Comparison of ENCODE assay signal across 8 cellular contexts in genomic region chr22:29388759-29389090, GRCh38. TPM values are rescaled to one million over a fixed set of nuclear protein-coding genes. Genes with fewer than 3 reads are reported as not detected.
DNase-seq lines count a peak whose midpoint lies in the region; ATAC-seq, FAIRE-seq and TF ChIP-seq lines count a peak whose summit lies in the region.

No MANE protein-coding gene starts in this region.

- H3K4me1 Mint-ChIP-seq in CD4-positive, alpha-beta memory T cell: peaks cover 26 to 52% (median 39%) of the 10 kb centered on the region in 4 donors
- peaks cover 7% of the 10 kb centered on the region for H3K4me1 Mint-ChIP-seq in astrocyte (ENCODE audit: low read depth, unreplicated experiment)

- peak overlapping the region; percentile 82 for H3K9ac ChIP-seq in astrocyte (ENCODE audit: low read length)

- H3K36me3 Mint-ChIP-seq in CD4-positive, alpha-beta memory T cell: peaks cover 0 to 9% of the 10 kb centered on the region in 2 donors
- H3K36me3 Mint-ChIP-seq in astrocyte (ENCODE audit: low read depth, unreplicated experiment): peaks cover 2% of the 10 kb centered on the region

- no peaks in the 10 kb centered on the region for H3K27me3 Mint-ChIP-seq in CD4-positive, alpha-beta memory T cell
- no peaks in the 10 kb centered on the region for H3K27me3 Mint-ChIP-seq in astrocyte (ENCODE audit: low read depth, unreplicated experiment)

- H3K9me3 Mint-ChIP-seq in CD4-positive, alpha-beta memory T cell: no peaks in the 10 kb centered on the region
- no peaks in the 10 kb centered on the region for H3K9me3 Mint-ChIP-seq in astrocyte (ENCODE audit: unreplicated experiment)

- no peaks in the 10 kb centered on the region for H3K36me3 ChIP-seq in CD4-positive, alpha-beta memory T cell (ENCODE audit: insufficient read depth, low read length)
- H3K36me3 ChIP-seq in astrocyte (ENCODE audit: insufficient read depth, low read length) (peaks cover 4% of the 10 kb centered on the region), lung (ENCODE audit: control insufficient read depth in 2 of 2, insufficient read depth in 2 of 2, low read length in 2 of 2) (no peaks in the 10 kb centered on the region), aorta (ENCODE audit: control insufficient read depth in 1 of 2, insufficient read depth in 2 of 2, low read length in 1 of 2) (no peaks in the 10 kb centered on the region)

- CTCF ChIA-PET in CD4-positive, alpha-beta memory T cell (lab: Charles Lee; ENCODE audit: partially characterized antibody): interaction anchor here (0.7 to 2.7 kb wide), 4 partner anchors 9 to 165 kb away, joined by 3 to 8 read pairs (median 4); partner anchors contain the start of gene THOC5

- H3K27ac ChIP-seq in CD4-positive, alpha-beta memory T cell (ENCODE audit: low read depth, low read length): peak overlapping the region; percentile 86
- H3K27ac ChIP-seq in astrocyte (ENCODE audit: low read depth, low read length): no peak overlapping the region
- peak overlapping the region; percentile 74 to 83 for H3K27ac ChIP-seq in lung (ENCODE audit: low read depth in 1 of 2, low read length in 1 of 2)
- H3K27ac ChIP-seq in aorta (ENCODE audit: low read depth in 1 of 2, low read length in 2 of 2): no peak overlapping the region

- H2AFZ ChIP-seq in astrocyte (ENCODE audit: low read depth, low read length): peak overlapping the region; percentile 96

- peak overlapping the region; percentile 93 for H3K4me2 ChIP-seq in astrocyte (ENCODE audit: low read length)

- peaks cover 42% of the 10 kb centered on the region for H3K79me2 ChIP-seq in astrocyte (ENCODE audit: insufficient read depth, low read length)

- TF ChIP-seq CTCF in astrocyte (IDR thresholded peaks at IDR 0.05; ENCODE audit: insufficient read depth, low read depth, low read length) (no peak), lung (IDR thresholded peaks at IDR 0.05; ENCODE audit: control extremely low read depth, extremely low read depth) (no peak)

- intact Hi-C loops in CD4-positive, alpha-beta memory T cell (cut with micrococcal nuclease): loop anchor here (2.0 to 10.0 kb wide), 4 partner anchors 26 to 1474 kb away; partner anchors contain the start of genes PITPNB and THOC5
- intact Hi-C loops in aorta (cut with DNase I): loop anchor here in 1 of 2 donors (5.0 kb wide), 1 partner anchor 76 kb away; no protein-coding TSS in a partner anchor

- H3K27me3 ChIP-seq in CD4-positive, alpha-beta memory T cell (ENCODE audit: insufficient read depth, low read length): no peaks in the 10 kb centered on the region
- no peaks in the 10 kb centered on the region for H3K27me3 ChIP-seq in astrocyte (ENCODE audit: insufficient read depth, low read length)
- no peaks in the 10 kb centered on the region for H3K27me3 ChIP-seq in lung (ENCODE audit: control insufficient read depth, insufficient read depth)
- H3K27me3 ChIP-seq in aorta (ENCODE audit: control insufficient read depth in 1 of 2, insufficient read depth in 2 of 2, low read length in 1 of 2): no peaks in the 10 kb centered on the region

- peak in 1 of 5 donors; percentile 24 for DNase-seq in CD4-positive, alpha-beta memory T cell
- DNase-seq in astrocyte (ENCODE audit: low read depth) (no peak), lung (ENCODE audit: low spot score) (no peak), aorta (no peak), NCI-H2029 (lab: John Stamatoyannopoulos, UW) (no peak), DMS 273 (lab: John Stamatoyannopoulos, UW; ENCODE audit: unreplicated experiment) (no peak)

- ATAC-seq in HG02840 (IDR thresholded peaks at IDR 0.05; ENCODE audit: low FRiP score, unreplicated experiment): peak; percentile 9
- no peak for ATAC-seq in lung (ENCODE audit: insufficient read depth, low FRiP score)
- ATAC-seq in aorta (ENCODE audit: low FRiP score): no peak
- ATAC-seq in HG02981 (IDR thresholded peaks at IDR 0.05; ENCODE audit: unreplicated experiment): no peak

- H4K20me1 ChIP-seq in astrocyte (ENCODE audit: insufficient read depth, low read length): peaks cover 31% of the 10 kb centered on the region

- no peaks in the 10 kb centered on the region for H3K9me3 ChIP-seq in CD4-positive, alpha-beta memory T cell (ENCODE audit: control insufficient read depth in 1 of 2, low read length in 2 of 2)
- H3K9me3 ChIP-seq in astrocyte (ENCODE audit: insufficient read depth, low read depth, low read length) (no peaks in the 10 kb centered on the region), lung (ENCODE audit: control insufficient read depth in 2 of 2, insufficient read depth in 1 of 2, low read length in 1 of 2) (no peaks in the 10 kb centered on the region), aorta (ENCODE audit: control insufficient read depth, low read length) (no peaks in the 10 kb centered on the region)

- peak overlapping the region; percentile 90 to 96 (median 95) for H3K27ac Mint-ChIP-seq in CD4-positive, alpha-beta memory T cell
- H3K27ac Mint-ChIP-seq in astrocyte (ENCODE audit: unreplicated experiment): peak overlapping the region; percentile 75

- H3K4me3 Mint-ChIP-seq in CD4-positive, alpha-beta memory T cell: peak overlapping the region; percentile 89 to 98 (median 93)
- peak overlapping the region; percentile 95 for H3K4me3 Mint-ChIP-seq in astrocyte (ENCODE audit: unreplicated experiment)

- no peak for FAIRE-seq in astrocyte (lab: Jason Lieb, UNC)

- POLR2A ChIA-PET in CD4-positive, alpha-beta memory T cell (lab: Charles Lee; ENCODE audit: partially characterized antibody): interaction anchor here (1.0 to 1.5 kb wide), 4 partner anchors 26 to 166 kb away, joined by 3 to 9 read pairs (median 3); partner anchors contain the start of gene THOC5

- 19 to 27% methylated on average over 9 of the region's 9 CpGs for WGBS in lung, 2 donors
- 24 to 29% methylated on average over 9 of the region's 9 CpGs for WGBS in aorta, 2 donors

- H3K4me1 ChIP-seq in CD4-positive, alpha-beta memory T cell (ENCODE audit: insufficient read depth, low read length): peaks cover 51% of the 10 kb centered on the region
- H3K4me1 ChIP-seq in astrocyte (ENCODE audit: insufficient read depth, low read length) (peaks cover 13% of the 10 kb centered on the region), lung (ENCODE audit: control insufficient read depth in 2 of 2, insufficient read depth in 2 of 2, low read length in 2 of 2) (peaks cover 0 to 5% of the 10 kb centered on the region in 2 donors), aorta (ENCODE audit: control insufficient read depth in 1 of 2, insufficient read depth in 2 of 2, low read length in 2 of 2) (no peaks in the 10 kb centered on the region)

- H3K4me3 ChIP-seq in CD4-positive, alpha-beta memory T cell (ENCODE audit: low read length in 2 of 2): peak overlapping the region; percentile 64 to 77
- H3K4me3 ChIP-seq in astrocyte (ENCODE audit: insufficient read depth, low read depth, low read length) (peak overlapping the region; percentile 67), lung (peak overlapping the region; percentile 88), aorta (ENCODE audit: low read length in 2 of 2) (peak overlapping the region; percentile 32 to 64)

RNA-seq across cellular contexts. Expression of gene AP1B1, which starts 0.4 kb away (rescaled TPM):
- total RNA-seq in CD4-positive, alpha-beta memory T cell: 10 to 100 TPM; 41.3 to 42.7 TPM
- 10 to 100 TPM in 1 of 2 donors, 1 to 10 TPM in 1; 9.1 to 20.2 TPM for polyA plus RNA-seq in CD4-positive, alpha-beta memory T cell
- total RNA-seq in astrocyte: 65.9 and 69.5 TPM in 2 replicates
- 10 to 100 TPM; 37.1 to 97.9 TPM for total RNA-seq in lung
- polyA plus RNA-seq in lung: 10 to 100 TPM; 32.7 to 62.9 TPM
- 10 to 100 TPM; 65.7 to 71.9 TPM for total RNA-seq in aorta
- polyA plus RNA-seq in aorta: 10 to 100 TPM; 22.3 to 22.6 TPM

RNA-seq across cellular contexts. Expression of gene RFPL1, which starts 49.7 kb away (rescaled TPM):
- not detected for total RNA-seq in CD4-positive, alpha-beta memory T cell
- not detected for polyA plus RNA-seq in CD4-positive, alpha-beta memory T cell
- total RNA-seq in astrocyte (not detected in 2 replicates), lung (not detected), aorta (not detected)
- polyA plus RNA-seq in lung (not detected), aorta (not detected)

Comparison
In these comparisons a context has a peak if more than half of its experiments do, and no peak if none do; other contexts are left out.
1. H3K27ac ChIP-seq: peak in CD4-positive, alpha-beta memory T cell (single experiment) and lung (2 of 2); none in astrocyte (single experiment) and aorta (0 of 2).
2. Peak in every context shown above with its lines, with median percentiles within 50 percentile points of each other: H3K4me3 ChIP-seq.